Comparison of ENCODE assay signal across 8 cellular contexts in the genomic region with DNA sequence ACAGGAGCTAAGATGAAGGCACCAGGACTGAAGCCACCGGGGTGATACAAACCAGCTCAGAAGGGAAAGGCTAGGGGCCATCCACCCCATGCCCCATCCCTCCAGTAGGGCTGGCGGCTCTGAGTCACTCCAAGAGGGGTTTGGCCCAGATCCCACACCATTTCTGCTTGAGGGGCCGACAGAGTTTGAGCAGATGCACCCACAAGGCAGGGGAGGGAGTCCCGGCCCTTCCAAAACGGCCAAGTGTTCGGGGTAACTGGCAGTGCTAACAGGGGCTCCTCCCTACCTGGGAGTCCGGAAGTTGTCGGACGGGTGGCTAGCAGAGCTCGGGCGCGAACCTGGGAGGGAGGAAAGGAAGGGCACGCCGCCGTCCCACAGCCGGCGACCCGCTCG. TPM values are rescaled to one million over a fixed set of nuclear protein-coding genes. Genes with fewer than 3 reads are reported as not detected.
DNase-seq lines count a peak whose midpoint lies in the region; ATAC-seq and TF ChIP-seq lines count a peak whose summit lies in the region.

No MANE protein-coding gene starts in this region.

- no peaks in the 10 kb centered on the region for H3K27me3 ChIP-seq in Panc1 (ENCODE audit: control insufficient read depth, insufficient read depth, low read length)

- POLR2A ChIA-PET in Panc1 (lab: Charles Lee), result interaction anchor here (0.7 kb wide), 1 partner anchor 42 kb away, joined by 4 read pairs; no protein-coding TSS in a partner anchor

- DNase-seq in NK-92 treated with Interleukin-12 subunit alpha and Interleukin-12 subunit beta, amount 100 ng/mL, for 24 hours (lab: John Stamatoyannopoulos, UW), result peak; percentile 55
- DNase-seq in NK-92 (lab: John Stamatoyannopoulos, UW; ENCODE audit: unreplicated experiment), result no peak
- no peak for DNase-seq in Panc1 (ENCODE audit: low read depth, low spot score)
- peak; percentile 16 for DNase-seq in cerebellar cortex (ENCODE audit: low spot score)
- DNase-seq in lower leg skin (ENCODE audit: low spot score in 2 of 2), result no peak
- DNase-seq in putamen (ENCODE audit: low spot score), result no peak

- H3K36me3 ChIP-seq in Panc1 (ENCODE audit: control insufficient read depth, insufficient read depth, low read length), result no peaks in the 10 kb centered on the region

- peak overlapping the region; percentile 60 to 72 for H3K4me3 ChIP-seq in Panc1 (ENCODE audit: low read depth in 2 of 2, low read length in 2 of 2)
- H3K4me3 ChIP-seq in lower leg skin (ENCODE audit: low read depth, poor library complexity, severe bottlenecking), result peak overlapping the region; percentile 47

- ATAC-seq in HG02798 (IDR thresholded peaks at IDR 0.05; ENCODE audit: poor library complexity, unreplicated experiment), result peak; percentile 24
- peak; percentile 8 for ATAC-seq in Panc1

- CTCF ChIA-PET in Panc1 (lab: Charles Lee), result interaction anchor here (0.6 to 0.9 kb wide), 4 partner anchors 13 to 117 kb away, joined by 3 to 11 read pairs (median 3); no protein-coding TSS in a partner anchor

- intact Hi-C loops in Panc1 (cut with micrococcal nuclease; ENCODE audit: unreplicated experiment), result no loop called here
- intact Hi-C loops in lower leg skin (cut with DNase I; ENCODE audit: low total_unique reads), result no loop called here

- in situ Hi-C loops in Panc1 (cut with HindIII; ENCODE audit: low pct_unique_long_range_greater_than_20kb, low sequenced_read_pairs), result no loop called here

- H3K27ac ChIP-seq in Panc1 (ENCODE audit: low read length), result peak overlapping the region; percentile 82
- H3K27ac ChIP-seq in temporal lobe (ENCODE audit: low read depth, low read length), result peak overlapping the region; percentile 66

- no peak for TF ChIP-seq POLR2A in lower leg skin (IDR thresholded peaks at IDR 0.05)

- H3K9me3 ChIP-seq in Panc1 (ENCODE audit: control insufficient read depth, insufficient read depth, low read depth, low read length), result no peaks in the 10 kb centered on the region

- TF ChIP-seq CTCF in Panc1 (IDR thresholded peaks at IDR 0.05) (no peak), lower leg skin (IDR thresholded peaks at IDR 0.05) (no peak)

- WGBS in lower leg skin, 2 donors, result 0 to 60% methylated on average over 2 to 19 of the region's 19 CpGs

- BruUV-seq in Panc1 (replicated peaks; lab: Mats Ljungman, UMichigan), result no TSS peak

- peaks cover 23% of the 10 kb centered on the region for H3K4me1 ChIP-seq in Panc1 (ENCODE audit: control insufficient read depth, insufficient read depth, low read length)

RNA-seq across cellular contexts. Expression of a gene that starts 0.4 kb away (rescaled TPM):
- 64.1 TPM for total RNA-seq in Panc1 (2021; ENCODE audit: unreplicated experiment)
- polyA plus RNA-seq in Panc1 (2012; ENCODE audit: insufficient read length), result 92.1 TPM
- 10 to 100 TPM; 53.4 to 67.3 (median 57.4) TPM for total RNA-seq in lower leg skin
- 2.2 TPM for total RNA-seq in temporal lobe

RNA-seq across cellular contexts. Expression of a gene that starts 3.6 kb away (rescaled TPM):
- total RNA-seq in Panc1 (2021; ENCODE audit: unreplicated experiment) (65.4 TPM), lower leg skin (10 to 100 TPM; 33.7 to 57.0 (median 50.7) TPM), temporal lobe (35.2 TPM)
- 96.8 TPM for polyA plus RNA-seq in Panc1 (2012; ENCODE audit: insufficient read length)

RNA-seq across cellular contexts. Expression of a gene that starts 10.9 kb away (rescaled TPM):
- total RNA-seq in Panc1 (2021; ENCODE audit: unreplicated experiment), result 175 TPM
- polyA plus RNA-seq in Panc1 (2012; ENCODE audit: insufficient read length), result 304 TPM
- 10 to 100 TPM; 22.9 to 50.0 (median 28.5) TPM for total RNA-seq in lower leg skin
- total RNA-seq in temporal lobe, result 7.9 TPM

RNA-seq across cellular contexts. Expression of a gene that starts 26.0 kb away (rescaled TPM):
- total RNA-seq in Panc1 (2021; ENCODE audit: unreplicated experiment) (88.8 TPM), lower leg skin (10 to 100 TPM; 42.5 to 61.7 (median 47.2) TPM), temporal lobe (8.4 TPM)
- polyA plus RNA-seq in Panc1 (2012; ENCODE audit: insufficient read length), result 137 TPM

RNA-seq across cellular contexts. Expression of a gene that starts 31.9 kb away (rescaled TPM):
- 128 TPM for total RNA-seq in Panc1 (2021; ENCODE audit: unreplicated experiment)
- 155 TPM for polyA plus RNA-seq in Panc1 (2012; ENCODE audit: insufficient read length)
- total RNA-seq in lower leg skin, result 10 to 100 TPM; 10.2 to 30.2 (median 13.5) TPM
- 17.7 TPM for total RNA-seq in temporal lobe

Comparison
In these comparisons a context has a peak if more than half of its experiments do, and no peak if none do; other contexts are left out.
1. DNase-seq: peak in NK-92 treated with Interleukin-12 subunit alpha and Interleukin-12 subunit beta, amount 100 ng/mL, for 24 hours (single experiment) and cerebellar cortex (single experiment); none in NK-92 (single experiment), Panc1 (single experiment), lower leg skin (0 of 2) and putamen (single experiment).
2. RNA of a gene that starts 0.4 kb away (total RNA-seq): 64.1 TPM in Panc1 (single experiment) and 53.4 to 67.3 TPM in lower leg skin; 2.2 TPM in temporal lobe (single experiment); every median in the first group is over 10 times any median in the second.